Comparison of ENCODE assay signal across 9 cellular contexts in the genomic region with DNA sequence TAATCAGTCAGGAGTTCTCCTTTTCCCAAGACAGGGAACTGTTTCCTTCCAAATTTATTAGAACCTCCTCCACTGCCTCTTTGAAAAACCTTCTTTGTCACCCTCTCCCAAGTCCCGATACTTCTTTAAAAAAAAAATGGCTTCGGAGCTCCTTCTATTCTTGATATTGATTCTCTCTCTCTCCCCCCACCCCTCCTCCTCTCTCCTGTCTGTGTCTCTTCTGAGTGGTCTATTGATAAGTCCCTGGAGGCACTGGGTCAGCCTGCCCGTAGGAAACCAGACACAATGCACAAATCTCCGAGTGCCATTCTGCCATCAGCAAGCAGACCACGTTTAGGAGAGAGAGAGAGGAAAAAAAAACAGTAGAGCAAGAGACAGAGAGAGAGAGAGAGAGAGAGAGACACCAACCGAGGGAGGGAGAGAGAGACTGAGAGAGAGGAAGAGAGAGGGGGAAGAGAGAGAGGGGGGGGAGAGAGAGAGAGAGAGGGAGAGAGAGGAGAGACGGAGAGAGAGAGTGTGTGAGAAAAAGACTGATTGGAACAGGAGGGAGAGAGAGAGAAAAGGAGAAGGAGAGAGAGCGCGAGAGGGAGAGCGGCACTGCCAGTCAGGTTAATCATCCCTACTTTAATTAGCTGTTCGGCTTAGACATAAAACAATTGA.
A peak's percentile ranks its signal among the peaks of the same experiment; 100 is the strongest.
DNase-seq lines count a peak whose midpoint lies in the region; ATAC-seq lines count a peak whose summit lies in the region.
"Had no signal": no experiment of that assay in that cellular context is flagged by ENCODE, and none has a peak within 500 bp of the region (broad histone marks: within the 10 kb centered on the region; RNA-seq: fewer than 3 reads in every experiment).

No MANE protein-coding gene starts in this region.

- H3K79me2 ChIP-seq in mesendoderm (ENCODE audit: control insufficient read depth, insufficient read depth, low read length): no peaks in the 10 kb centered on the region

- H3K79me1 ChIP-seq in mesendoderm (ENCODE audit: low read length): no peaks in the 10 kb centered on the region

- no peak overlapping the region for H2BK5ac ChIP-seq in mesendoderm (ENCODE audit: low read length)

- H3K27me3 ChIP-seq in mesendoderm (ENCODE audit: insufficient read depth, low read length, poor library complexity): no peaks in the 10 kb centered on the region

- DNase-seq in COR-L47 (lab: John Stamatoyannopoulos, UW) (peak; percentile 60), NCI-H1436 (lab: John Stamatoyannopoulos, UW) (peak; percentile 79), cerebellum (ENCODE audit: low spot score) (peak; percentile 28), mesendoderm (peak; percentile 21), AG08395 (ENCODE audit: low spot score) (no peak)
- DNase-seq in activated naive CD4-positive, alpha-beta T cell treated with Interleukin-2 at 50 U/mL for 16 hours: no peak

- H3K9ac ChIP-seq in mesendoderm (ENCODE audit: low read length): no peak overlapping the region

- no peak overlapping the region for H3K23ac ChIP-seq in mesendoderm (ENCODE audit: low read length)

- no peak overlapping the region for H3K56ac ChIP-seq in mesendoderm (ENCODE audit: low read length)

- no peak overlapping the region for H2BK15ac ChIP-seq in mesendoderm (replicated peaks; ENCODE audit: low read depth)

- H3K27ac ChIP-seq in mesendoderm (ENCODE audit: low read depth, low read length): no peak overlapping the region
- H3K27ac ChIP-seq: HL-60 had no signal

- peak overlapping the region; percentile 15 for H3K4me3 ChIP-seq in mesendoderm (ENCODE audit: low read length)

- WGBS in mesendoderm (ENCODE audit: extremely low coverage, insufficient coverage, low lambda C conversion rate): no CpG with 5 or more reads among the region's 11 CpGs

- no peaks in the 10 kb centered on the region for H3K36me3 ChIP-seq in mesendoderm (ENCODE audit: control insufficient read depth, insufficient read depth, low read length)

- H4K5ac ChIP-seq in mesendoderm (ENCODE audit: low read length): no peak overlapping the region

- H2AK5ac ChIP-seq in mesendoderm (ENCODE audit: low read length): no peak overlapping the region

- no peak overlapping the region for H3K18ac ChIP-seq in mesendoderm (ENCODE audit: low read length)

- no peak overlapping the region for H4K8ac ChIP-seq in mesendoderm (ENCODE audit: low read depth, low read length)

- H3K4ac ChIP-seq in mesendoderm (ENCODE audit: low read depth, low read length): no peak overlapping the region

- ATAC-seq in GM21717 (IDR thresholded peaks at IDR 0.05; ENCODE audit: unreplicated experiment) (no peak), HG02642 (IDR thresholded peaks at IDR 0.05; ENCODE audit: poor library complexity, unreplicated experiment) (no peak)

- H2BK120ac ChIP-seq in mesendoderm (ENCODE audit: low read depth, low read length): no peak overlapping the region

- no peaks in the 10 kb centered on the region for H3K4me1 ChIP-seq in mesendoderm (ENCODE audit: control insufficient read depth, low read depth, low read length)

- H3K4me2 ChIP-seq in mesendoderm (ENCODE audit: low read length): peak overlapping the region; percentile 53

Comparison
In these comparisons a context has a peak if more than half of its experiments do, and no peak if none do; other contexts are left out.
1. DNase-seq: peak in COR-L47 (single experiment), NCI-H1436 (single experiment), cerebellum (single experiment) and mesendoderm (single experiment); none in activated naive CD4-positive, alpha-beta T cell treated with Interleukin-2 at 50 U/mL for 16 hours (single experiment) and AG08395 (single experiment).